Comparison of ENCODE assay signal across 10 cellular contexts in genomic region chr17:67574658-67575293, GRCh38.
DNase-seq lines count a peak whose midpoint lies in the region; ATAC-seq and TF ChIP-seq lines count a peak whose summit lies in the region.
"Had no signal": no experiment of that assay in that cellular context is flagged by ENCODE, and none has a peak within 500 bp of the region (broad histone marks: within the 10 kb centered on the region; RNA-seq: fewer than 3 reads in every experiment).

No MANE protein-coding gene starts in this region.

- H3K27ac ChIP-seq in WERI-Rb-1, result no peak overlapping the region
- no peak overlapping the region for H3K27ac ChIP-seq in left ventricle myocardium inferior (replicated peaks)

- CTCF ChIA-PET in Calu3 (lab: Charles Lee), result no interaction called here

- DNase-seq in Calu3 (no peak), WERI-Rb-1 (peak; percentile 76), pons (ENCODE audit: low spot score) (no peak), kidney tubule cell (ENCODE audit: low spot score) (no peak), left ventricle myocardium inferior (no peak)
- no peak for DNase-seq in activated CD4-positive, alpha-beta T cell treated with anti-CD3 and anti-CD28 coated beads, Interleukin-2, amount 10 ng/mL, durations not matched to agents 24 days and 14 days
- DNase-seq: anterior cingulate cortex; stimulated activated naive CD4-positive, alpha-beta T cell treated with Interleukin-2 at 50 U/mL for 16 hours had no signal

- H3K36me3 ChIP-seq in WERI-Rb-1 (no peaks in the 10 kb centered on the region), left ventricle myocardium inferior (peaks cover 7% of the 10 kb centered on the region)

- H3K4me3 Mint-ChIP-seq in Calu3 (ENCODE audit: low read depth, unreplicated experiment), result no peak overlapping the region
- no peak overlapping the region for H3K4me3 Mint-ChIP-seq in activated CD4-positive, alpha-beta T cell treated with anti-CD3 and anti-CD28 coated beads, Interleukin-2, amount 10 ng/mL, durations not matched to agents 24 days and 14 days

- H3K27me3 Mint-ChIP-seq in Calu3 (ENCODE audit: unreplicated experiment), result peaks cover 27% of the 10 kb centered on the region
- H3K27me3 Mint-ChIP-seq in activated CD4-positive, alpha-beta T cell treated with anti-CD3 and anti-CD28 coated beads, Interleukin-2, amount 10 ng/mL, durations not matched to agents 24 days and 14 days, result no peaks in the 10 kb centered on the region

- peak; percentile 23 for ATAC-seq in GM19023 (IDR thresholded peaks at IDR 0.05; ENCODE audit: unreplicated experiment)
- ATAC-seq in HG02759 (IDR thresholded peaks at IDR 0.05; ENCODE audit: unreplicated experiment), result peak; percentile 56

- TF ChIP-seq CTCF in Calu3 (IDR thresholded peaks at IDR 0.05; ENCODE audit: unreplicated experiment) (no peak), WERI-Rb-1 (IDR thresholded peaks at IDR 0.05; ENCODE audit: low read depth, low read length) (no peak), left ventricle myocardium inferior (IDR thresholded peaks at IDR 0.05; ENCODE audit: borderline replicate concordance) (no peak)

- peaks cover 17% of the 10 kb centered on the region for H3K4me1 Mint-ChIP-seq in Calu3 (ENCODE audit: low read depth, unreplicated experiment)
- H3K4me1 Mint-ChIP-seq in activated CD4-positive, alpha-beta T cell treated with anti-CD3 and anti-CD28 coated beads, Interleukin-2, amount 10 ng/mL, durations not matched to agents 24 days and 14 days, result peaks cover 4% of the 10 kb centered on the region

- no peak overlapping the region for H3K4me3 ChIP-seq in WERI-Rb-1 (ENCODE audit: low read depth, low read length)
- H3K4me3 ChIP-seq in left ventricle myocardium inferior, result no peak overlapping the region

- H3K36me3 Mint-ChIP-seq in Calu3 (ENCODE audit: insufficient read depth, unreplicated experiment), result peaks cover 7% of the 10 kb centered on the region
- H3K36me3 Mint-ChIP-seq in activated CD4-positive, alpha-beta T cell treated with anti-CD3 and anti-CD28 coated beads, Interleukin-2, amount 10 ng/mL, durations not matched to agents 24 days and 14 days (ENCODE audit: low read depth), result peaks cover 4% of the 10 kb centered on the region

- H3K27ac Mint-ChIP-seq in Calu3 (ENCODE audit: unreplicated experiment), result peak overlapping the region; percentile 79
- H3K27ac Mint-ChIP-seq in activated CD4-positive, alpha-beta T cell treated with anti-CD3 and anti-CD28 coated beads, Interleukin-2, amount 10 ng/mL, durations not matched to agents 24 days and 14 days, result no peak overlapping the region

- no peaks in the 10 kb centered on the region for H3K4me1 ChIP-seq in left ventricle myocardium inferior

- H3K9me3 Mint-ChIP-seq in Calu3 (ENCODE audit: low read depth, unreplicated experiment), result no peaks in the 10 kb centered on the region
- no peaks in the 10 kb centered on the region for H3K9me3 Mint-ChIP-seq in activated CD4-positive, alpha-beta T cell treated with anti-CD3 and anti-CD28 coated beads, Interleukin-2, amount 10 ng/mL, durations not matched to agents 24 days and 14 days

- intact Hi-C loops in Calu3 (cut with micrococcal nuclease; ENCODE audit: unreplicated experiment) (no loop called here), left ventricle myocardium inferior (cut with micrococcal nuclease) (no loop called here)
- intact Hi-C loops in activated CD4-positive, alpha-beta T cell treated with anti-CD3 and anti-CD28 coated beads, Interleukin-2, amount 10 ng/mL, durations not matched to agents 24 days and 14 days (cut with micrococcal nuclease), result no loop called here

- H3K27me3 ChIP-seq in WERI-Rb-1 (ENCODE audit: insufficient read depth, low read depth, severe bottlenecking), result no peaks in the 10 kb centered on the region
- H3K27me3 ChIP-seq in left ventricle myocardium inferior (ENCODE audit: low read depth), result no peaks in the 10 kb centered on the region

- no peaks in the 10 kb centered on the region for H3K9me3 ChIP-seq in WERI-Rb-1 (ENCODE audit: severe bottlenecking)
- no peaks in the 10 kb centered on the region for H3K9me3 ChIP-seq in left ventricle myocardium inferior (replicated peaks)

- no TSS peak for BruUV-seq in Calu3 (replicated peaks; lab: Mats Ljungman, UMichigan)
